Comparison of ENCODE assay signal across 9 cellular contexts in genomic region chr5:50711280-50711679, GRCh38. TPM values are rescaled to one million over a fixed set of nuclear protein-coding genes. Genes with fewer than 3 reads are reported as not detected.
A peak's percentile ranks its signal among the peaks of the same experiment; 100 is the strongest.
DNase-seq lines count a peak whose midpoint lies in the region; ATAC-seq and TF ChIP-seq lines count a peak whose summit lies in the region.
"Had no signal": no experiment of that assay in that cellular context is flagged by ENCODE, and none has a peak within 500 bp of the region (broad histone marks: within the 10 kb centered on the region; RNA-seq: fewer than 3 reads in every experiment).

No MANE protein-coding gene starts in this region.

- H3K4me3 ChIP-seq in colonic mucosa, result no peak overlapping the region
- no peak overlapping the region for H3K4me3 ChIP-seq in ovary

- H3K27me3 Mint-ChIP-seq in progenitor cell of endocrine pancreas, result no peaks in the 10 kb centered on the region
- H3K27me3 Mint-ChIP-seq in endothelial cell (ENCODE audit: unreplicated experiment), result no peaks in the 10 kb centered on the region

- H3K27me3 ChIP-seq in colonic mucosa (no peaks in the 10 kb centered on the region), ovary (peaks cover 2% of the 10 kb centered on the region)

- H3K4me3 Mint-ChIP-seq in progenitor cell of endocrine pancreas (ENCODE audit: low read depth), result no peak overlapping the region
- no peak overlapping the region for H3K4me3 Mint-ChIP-seq in endothelial cell (ENCODE audit: unreplicated experiment)
- H3K4me3 Mint-ChIP-seq: nephron had no signal

- H3K36me3 Mint-ChIP-seq in progenitor cell of endocrine pancreas (ENCODE audit: insufficient read depth), result no peaks in the 10 kb centered on the region
- H3K36me3 Mint-ChIP-seq in endothelial cell (ENCODE audit: low read depth, unreplicated experiment), result no peaks in the 10 kb centered on the region

- intact Hi-C loops in colonic mucosa (cut with DNase I) (no loop called here), ovary (cut with DNase I) (no loop called here)

- peak; percentile 95 for ATAC-seq in GM19468 (IDR thresholded peaks at IDR 0.05; ENCODE audit: extremely low read depth, unreplicated experiment)
- peak; percentile 93 for ATAC-seq in HG03558 (IDR thresholded peaks at IDR 0.05; ENCODE audit: extremely low read depth, unreplicated experiment)

- H3K27ac ChIP-seq in colonic mucosa, result peak overlapping the region; percentile 10
- H3K27ac ChIP-seq in ovary, result no peak overlapping the region

- DNase-seq in DMS53 treated with DMSO at 0.1 percent for 48 hours (lab: John Stamatoyannopoulos, UW; ENCODE audit: unreplicated experiment) (peak; percentile 9), T-helper 22 cell (ENCODE audit: low read depth) (peak; percentile 49), colonic mucosa (peak; percentile 22), progenitor cell of endocrine pancreas (ENCODE audit: low spot score, unreplicated experiment) (no peak), endothelial cell (ENCODE audit: low spot score) (no peak), ovary (no peak)

- no peak for TF ChIP-seq POLR2A in ovary (IDR thresholded peaks at IDR 0.05)

- H3K9me3 Mint-ChIP-seq in progenitor cell of endocrine pancreas (ENCODE audit: low read depth) (no peaks in the 10 kb centered on the region), endothelial cell (ENCODE audit: unreplicated experiment) (no peaks in the 10 kb centered on the region)
- H3K9me3 Mint-ChIP-seq: nephron had no signal

- H3K9me3 ChIP-seq in colonic mucosa (no peaks in the 10 kb centered on the region), ovary (no peaks in the 10 kb centered on the region)

- TF ChIP-seq EP300 in ovary (IDR thresholded peaks at IDR 0.05), result no peak

- 46 to 62% (median 48%) methylated on average over 2 of the region's 2 CpGs for WGBS in ovary, 3 donors

- H3K36me3 ChIP-seq in colonic mucosa, result no peaks in the 10 kb centered on the region
- H3K36me3 ChIP-seq in ovary, result no peaks in the 10 kb centered on the region

- TF ChIP-seq CTCF in colonic mucosa (IDR thresholded peaks at IDR 0.05), result no peak
- TF ChIP-seq CTCF in progenitor cell of endocrine pancreas (IDR thresholded peaks at IDR 0.05; ENCODE audit: unreplicated experiment), result no peak
- TF ChIP-seq CTCF in endothelial cell (IDR thresholded peaks at IDR 0.05; ENCODE audit: unreplicated experiment), result no peak
- no peak for TF ChIP-seq CTCF in ovary (IDR thresholded peaks at IDR 0.05)

- H3K4me1 ChIP-seq in colonic mucosa (no peaks in the 10 kb centered on the region), ovary (ENCODE audit: insufficient read depth) (no peaks in the 10 kb centered on the region)

- H3K4me1 Mint-ChIP-seq in progenitor cell of endocrine pancreas (ENCODE audit: low read depth) (peaks cover 4% of the 10 kb centered on the region), endothelial cell (ENCODE audit: unreplicated experiment) (no peaks in the 10 kb centered on the region)

- H3K27ac Mint-ChIP-seq in progenitor cell of endocrine pancreas (peak overlapping the region; percentile 15), endothelial cell (ENCODE audit: unreplicated experiment) (no peak overlapping the region)
- H3K27ac Mint-ChIP-seq: nephron had no signal

- no peak overlapping the region for H3K9ac ChIP-seq in colonic mucosa (ENCODE audit: low read depth in 2 of 2, low read length in 2 of 2)

RNA-seq across cellular contexts. Expression of gene PARP8, which starts 44.8 kb away (rescaled TPM):
- 1 to 10 TPM; 5.4 to 6.7 TPM for total RNA-seq in colonic mucosa
- 24.1 and 26.7 TPM in 2 replicates for total RNA-seq in progenitor cell of endocrine pancreas
- total RNA-seq in endothelial cell (ENCODE audit: unreplicated experiment), result 13.6 TPM
- 10 to 100 TPM; 11.2 to 21.4 (median 18.4) TPM for total RNA-seq in ovary
- polyA plus RNA-seq in ovary, result 10 to 100 TPM in 1 of 2 donors, 1 to 10 TPM in 1; 4.4 to 19.8 TPM

Comparison
In these comparisons a context has a peak if more than half of its experiments do, and no peak if none do; other contexts are left out.
1. DNase-seq: peak in DMS53 treated with DMSO at 0.1 percent for 48 hours (single experiment), T-helper 22 cell (single experiment) and colonic mucosa (single experiment); none in progenitor cell of endocrine pancreas (single experiment), endothelial cell (single experiment) and ovary (0 of 5).